8 cellular contexts compared by ENCODE assay signal in the genomic region with DNA sequence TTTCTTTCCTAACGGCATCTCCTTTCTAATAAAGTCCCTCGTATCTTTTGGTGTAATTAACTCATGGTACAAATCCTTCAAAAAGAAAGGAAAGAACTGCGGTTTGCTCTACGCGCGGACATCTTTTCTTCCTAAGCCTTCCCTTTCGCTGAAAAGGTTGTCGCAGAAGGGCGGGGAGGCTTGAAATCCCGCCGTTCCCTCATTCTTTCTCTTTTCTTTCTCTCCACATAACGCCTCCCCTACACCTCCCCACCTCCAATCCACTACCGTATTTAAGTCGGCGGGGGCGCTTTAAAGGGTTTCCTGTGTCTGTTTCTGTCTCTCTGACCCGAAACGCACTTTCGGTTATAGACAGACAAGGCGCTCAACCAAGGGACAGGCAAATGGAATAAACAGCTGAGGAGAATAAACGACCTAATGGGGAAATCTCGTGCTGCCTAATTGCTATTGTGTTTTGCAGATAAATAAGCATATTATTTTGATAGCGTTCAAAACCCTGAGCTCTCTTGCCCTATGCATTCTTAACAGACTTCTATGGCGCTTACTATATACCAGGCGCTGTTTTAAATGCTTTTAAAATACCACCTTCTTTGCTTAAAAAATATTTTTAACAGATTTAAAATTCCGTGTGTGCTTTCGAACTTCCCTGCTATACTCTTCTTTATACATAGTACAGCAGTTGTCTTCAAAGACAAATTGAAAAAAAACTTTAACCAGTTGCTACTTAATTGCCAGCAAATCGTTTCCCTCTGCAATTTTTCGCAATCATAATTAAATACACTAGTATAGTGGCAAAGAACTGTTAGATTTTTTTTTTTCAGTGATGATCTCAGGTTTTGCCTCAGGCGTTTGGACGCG. TPM values are rescaled to one million over a fixed set of nuclear protein-coding genes. Genes with fewer than 3 reads are reported as not detected.
A peak's percentile ranks its signal among the peaks of the same experiment; 100 is the strongest.
DNase-seq lines count a peak whose midpoint lies in the region; ATAC-seq, FAIRE-seq and TF ChIP-seq lines count a peak whose summit lies in the region.

No MANE protein-coding gene starts in this region.

- FAIRE-seq in HepG2 (lab: Jason Lieb, UNC), result no peak

- TF ChIP-seq CTCF in choroid plexus epithelial cell (conservative IDR thresholded peaks at IDR 0.05; ENCODE audit: low read depth, low read length) (peak; percentile 23), HepG2 (CRISPR knock-in tag; IDR thresholded peaks at IDR 0.05) (0 out of 2 replicates have a peak, but pooled peaks have one; percentile 22)

- H3K36me3 ChIP-seq in HepG2 (replicated peaks in 1 of 2; ENCODE audit: control insufficient read depth in 1 of 2, insufficient read depth in 2 of 2, low read length in 2 of 2), result no peaks in the 10 kb centered on the region

- H4K20me1 ChIP-seq in HepG2 (ENCODE audit: insufficient read depth, low read length), result no peaks in the 10 kb centered on the region

- BruUV-seq in HepG2 (replicated peaks; lab: Mats Ljungman, UMichigan), result no TSS peak

- H3K4me1 ChIP-seq in HepG2 (ENCODE audit: insufficient read depth, low read length), result peaks cover 52% of the 10 kb centered on the region

- intact Hi-C loops in HepG2 (cut with micrococcal nuclease; ENCODE audit: unreplicated experiment), result no loop called here

- POLR2A ChIA-PET in HepG2 (lab: Yijun Ruan, JAX), result interaction anchor here (0.7 kb wide), 1 partner anchor 43 kb away, joined by 3 read pairs; no protein-coding TSS in a partner anchor

- H3K4me2 ChIP-seq in HepG2 (ENCODE audit: low read depth, low read length), result peak overlapping the region; percentile 95

- H3K4me3 ChIP-seq in choroid plexus epithelial cell (ENCODE audit: low read depth, low read length) (peak overlapping the region; percentile 69), HepG2 (replicated peaks in 1 of 3; ENCODE audit: insufficient read depth in 1 of 3, low read depth in 2 of 3, low read length in 3 of 3) (peak overlapping the region; percentile 61 to 86 (median 65))

- in situ Hi-C loops in KBM-7 (cut with MboI; ENCODE audit: low pct_unique_long_range_greater_than_20kb, low sequenced_read_pairs), result no loop called here
- in situ Hi-C loops in HepG2 (cut with HindIII; ENCODE audit: extremely low pct_ligation_motif_present, low pct_unique_long_range_greater_than_20kb), result loop anchor here (10.0 kb wide), 1 partner anchor 232 kb away; no protein-coding TSS in a partner anchor

- peak; percentile 58 for ATAC-seq in GM21576 (IDR thresholded peaks at IDR 0.05; ENCODE audit: unreplicated experiment)
- peak; percentile 14 for ATAC-seq in HepG2

- TF ChIP-seq POLR2A in HepG2 (IDR thresholded peaks at IDR 0.05; ENCODE audit: insufficient read depth in 1 of 2, low read depth in 2 of 2, low read length in 2 of 2), result no peak

- H3K9me3 ChIP-seq in HepG2 (ENCODE audit: low read length), result no peaks in the 10 kb centered on the region

- no peak overlapping the region; the same call in 1 of the 2 replicates for H3K9ac ChIP-seq in HepG2 (ENCODE audit: insufficient read depth, low read depth, low read length)

- no peak overlapping the region for H3K27ac ChIP-seq in HepG2 (ENCODE audit: extremely low read length, insufficient read depth, low read length)

- WGBS in HepG2 (ENCODE audit: low lambda C conversion rate), result 1% methylated on average over 32 of the region's 32 CpGs

- TF ChIP-seq EP300 in HepG2 (IDR thresholded peaks at IDR 0.05; ENCODE audit: low read depth in 2 of 2, low read length in 2 of 2) (no peak), HepG2 (CRISPR knock-in tag; IDR thresholded peaks at IDR 0.05; ENCODE audit: borderline replicate concordance) (no peak)

- no peak for TF ChIP-seq RAD21 in HepG2 (CRISPR knock-in tag; IDR thresholded peaks at IDR 0.05)

- no peaks in the 10 kb centered on the region for H3K79me2 ChIP-seq in HepG2 (ENCODE audit: insufficient read depth, low read length)

- H3K27me3 ChIP-seq in HepG2 (ENCODE audit: control insufficient read depth in 1 of 2, insufficient read depth in 2 of 2, low read length in 2 of 2), result peaks cover 3 to 60% of the 10 kb centered on the region in 2 experiments; a peak in 4 of 5 replicates

- H2AFZ ChIP-seq in HepG2 (ENCODE audit: low read length), result peak overlapping the region; percentile 18

- DNase-seq in EL (peak; percentile 44), KBM-7 (peak; percentile 74), choroid plexus epithelial cell (ENCODE audit: low read depth) (peak; percentile 84), HepG2 (ENCODE audit: low spot score) (peak; percentile 59), D341Med (ENCODE audit: low spot score) (no peak)
- DNase-seq in activated CD4-positive, CD25-positive, alpha-beta regulatory T cell (lab: John Stamatoyannopoulos, UW), result peak; percentile 13 to 33 (median 19)
- peak; percentile 48 for DNase-seq in stimulated activated CD4-positive, alpha-beta T cell treated with anti-CD3 and anti-CD28 coated beads, Interleukin-2, amount 100 ng/mL, for 48 hours

- CTCF ChIA-PET in HepG2 (lab: Yijun Ruan, JAX; ENCODE audit: low intra/inter-chr PET ratio, low total read pairs), result no interaction called here

TF ChIP-seq in HepG2, 621 proteins besides CTCF, POLR2A, EP300 and RAD21 (continues in another document):
- TF ChIP-seq ZNF790 (CRISPR knock-in tag; IDR thresholded peaks at IDR 0.05; ENCODE audit: borderline replicate concordance) (no peak), SKIL (CRISPR knock-in tag; IDR thresholded peaks at IDR 0.05; ENCODE audit: borderline replicate concordance) (no peak), ASH2L (IDR thresholded peaks at IDR 0.05; ENCODE audit: insufficient read length, low read depth, low read length) (no peak), MEIS2 (CRISPR knock-in tag; IDR thresholded peaks at IDR 0.05) (no peak)

RNA-seq across cellular contexts. Expression of gene HEY2, which starts 2.5 kb away (rescaled TPM):
- total RNA-seq in HepG2 (2016; rRNA removed; fragmentation: Illumina TruSeq; extraction: Trizol), result 0.04 TPM in 1 of 2 replicates, not detected in the other
- total RNA-seq in HepG2 (2016; cell fraction: cytosol; rRNA removed; fragmentation: Illumina TruSeq; extraction: Trizol; ENCODE audit: low read depth), result not detected in 2 replicates
- total RNA-seq in HepG2 (2016; cell fraction: insoluble cytoplasmic fraction; rRNA removed; fragmentation: Illumina TruSeq; extraction: Trizol), result 0.04 and 0.07 TPM in 2 replicates
- 0.07 and 0.09 TPM in 2 replicates for total RNA-seq in HepG2 (2016; cell fraction: membrane; rRNA removed; fragmentation: Illumina TruSeq; extraction: Trizol)
- not detected in 2 replicates for total RNA-seq in HepG2 (2016; cell fraction: nucleus; rRNA removed; fragmentation: Illumina TruSeq; extraction: Trizol)
- polyA plus RNA-seq in HepG2 (2011; rRNA removed), result 0.04 and 0.05 TPM in 2 replicates
- polyA plus RNA-seq in HepG2 (2011; cell fraction: cytosol; rRNA removed), result 0.01 and 0.03 TPM in 2 replicates
- polyA plus RNA-seq in HepG2 (2011; cell fraction: nucleus; rRNA removed), result 0.07 TPM in 1 of 2 replicates, not detected in the other
- not detected in 2 replicates for polyA plus RNA-seq in HepG2 (2012)
- polyA plus RNA-seq in HepG2 (2016; cell fraction: cytosol; fragmentation: Illumina TruSeq; extraction: Trizol; ENCODE audit: low read depth), result 0.05 and 0.09 TPM in 2 replicates
- polyA plus RNA-seq in HepG2 (2016; cell fraction: insoluble cytoplasmic fraction; fragmentation: Illumina TruSeq; extraction: Trizol; ENCODE audit: low read depth), result 0.12 TPM in 1 of 2 replicates, not detected in the other
- polyA plus RNA-seq in HepG2 (2016; cell fraction: membrane; fragmentation: Illumina TruSeq; extraction: Trizol; ENCODE audit: low read depth), result 0.06 TPM in 1 of 2 replicates, not detected in the other
- polyA plus RNA-seq in HepG2 (2016; cell fraction: nucleus; fragmentation: Illumina TruSeq; extraction: Trizol; ENCODE audit: insufficient read depth, low read depth), result not detected in 2 replicates
- polyA minus RNA-seq in HepG2 (2011; rRNA and poly(A)+ RNA removed; ENCODE audit: low replicate concordance), result 0.37 TPM in 1 of 2 replicates, not detected in the other
- polyA minus RNA-seq in HepG2 (2011; cell fraction: cytosol; rRNA and poly(A)+ RNA removed), result not detected in 2 replicates
- polyA minus RNA-seq in HepG2 (2011; cell fraction: nucleus; rRNA and poly(A)+ RNA removed), result not detected in 2 replicates

RNA-seq across cellular contexts. Expression of gene NCOA7, which starts 43.8 kb away (rescaled TPM):
- 13.6 and 24.3 TPM in 2 replicates for total RNA-seq in HepG2 (2016; rRNA removed; fragmentation: Illumina TruSeq; extraction: Trizol)
- 2.1 and 2.2 TPM in 2 replicates for total RNA-seq in HepG2 (2016; cell fraction: cytosol; rRNA removed; fragmentation: Illumina TruSeq; extraction: Trizol; ENCODE audit: low read depth)
- 14.1 and 25.5 TPM in 2 replicates for total RNA-seq in HepG2 (2016; cell fraction: insoluble cytoplasmic fraction; rRNA removed; fragmentation: Illumina TruSeq; extraction: Trizol)
- 5.1 and 5.6 TPM in 2 replicates for total RNA-seq in HepG2 (2016; cell fraction: membrane; rRNA removed; fragmentation: Illumina TruSeq; extraction: Trizol)
- total RNA-seq in HepG2 (2016; cell fraction: nucleus; rRNA removed; fragmentation: Illumina TruSeq; extraction: Trizol), result 15.2 and 17.1 TPM in 2 replicates
- polyA plus RNA-seq in HepG2 (2011; rRNA removed), result 18.7 and 20.8 TPM in 2 replicates
- polyA plus RNA-seq in HepG2 (2011; cell fraction: cytosol; rRNA removed), result 14.9 and 15.1 TPM in 2 replicates
- polyA plus RNA-seq in HepG2 (2011; cell fraction: nucleus; rRNA removed), result 10.3 and 11.5 TPM in 2 replicates
- 12.9 and 15.2 TPM in 2 replicates for polyA plus RNA-seq in HepG2 (2012)
- polyA plus RNA-seq in HepG2 (2016; cell fraction: cytosol; fragmentation: Illumina TruSeq; extraction: Trizol; ENCODE audit: low read depth), result 0.77 and 0.88 TPM in 2 replicates
- polyA plus RNA-seq in HepG2 (2016; cell fraction: insoluble cytoplasmic fraction; fragmentation: Illumina TruSeq; extraction: Trizol; ENCODE audit: low read depth), result 18.7 and 19.3 TPM in 2 replicates
- polyA plus RNA-seq in HepG2 (2016; cell fraction: membrane; fragmentation: Illumina TruSeq; extraction: Trizol; ENCODE audit: low read depth), result 3.2 and 3.7 TPM in 2 replicates
- 21.0 and 23.4 TPM in 2 replicates for polyA plus RNA-seq in HepG2 (2016; cell fraction: nucleus; fragmentation: Illumina TruSeq; extraction: Trizol; ENCODE audit: insufficient read depth, low read depth)
- 42.4 and 115 TPM in 2 replicates for polyA minus RNA-seq in HepG2 (2011; rRNA and poly(A)+ RNA removed; ENCODE audit: low replicate concordance)
- 19.9 and 21.1 TPM in 2 replicates for polyA minus RNA-seq in HepG2 (2011; cell fraction: cytosol; rRNA and poly(A)+ RNA removed)
- polyA minus RNA-seq in HepG2 (2011; cell fraction: nucleus; rRNA and poly(A)+ RNA removed), result 29.4 and 39.5 TPM in 2 replicates
